Comparison of ENCODE assay signal across 11 cellular contexts in the genomic region with DNA sequence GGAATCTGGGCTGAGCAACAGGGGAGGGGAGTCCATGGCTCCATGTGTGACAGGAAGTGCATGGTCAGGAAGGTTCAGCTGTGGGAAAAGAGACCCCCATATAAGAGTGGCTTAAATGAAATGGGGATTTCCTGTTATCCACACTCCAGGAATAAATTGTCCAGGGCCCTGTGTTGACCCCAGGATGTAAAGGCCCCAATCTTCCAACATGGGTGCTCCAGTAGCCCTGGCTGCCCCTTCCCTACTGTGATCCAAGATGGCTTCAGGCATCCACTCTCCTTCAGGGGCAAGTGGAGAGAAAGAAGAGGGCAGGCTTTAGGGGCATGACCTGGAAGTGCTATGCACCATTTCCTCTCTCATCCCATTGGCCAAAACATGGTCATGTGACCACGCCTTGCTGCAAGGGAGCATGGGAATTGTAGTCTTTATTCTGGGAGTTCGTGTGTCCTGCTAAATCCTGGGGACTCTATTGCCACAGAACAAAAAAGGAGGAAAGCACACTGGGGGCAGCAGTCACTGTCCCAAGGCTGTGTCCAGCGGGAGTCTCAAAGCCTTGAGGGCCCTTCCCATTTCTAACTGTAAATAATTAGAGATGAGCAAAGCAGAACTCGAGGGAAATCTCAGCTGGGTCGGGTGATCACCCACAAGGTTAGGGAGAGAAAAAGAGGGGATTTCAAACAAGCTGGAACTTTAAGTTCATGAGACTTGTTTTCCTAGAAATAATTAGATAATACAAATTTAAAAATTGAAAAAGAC.
DNase-seq lines count a peak whose midpoint lies in the region; ATAC-seq, FAIRE-seq and TF ChIP-seq lines count a peak whose summit lies in the region.
"Had no signal": no experiment of that assay in that cellular context is flagged by ENCODE, and none has a peak within 500 bp of the region (broad histone marks: within the 10 kb centered on the region; RNA-seq: fewer than 3 reads in every experiment).

No MANE protein-coding gene starts in this region.

- H3K4me1 ChIP-seq in tibial artery (no peaks in the 10 kb centered on the region), foreskin keratinocyte (no peaks in the 10 kb centered on the region), suprapubic skin (no peaks in the 10 kb centered on the region)

- no peak for TF ChIP-seq EP300 in suprapubic skin (IDR thresholded peaks at IDR 0.05)

- intact Hi-C loops in tibial artery (cut with DNase I; ENCODE audit: low total_unique reads), result no loop called here

- TF ChIP-seq POLR2A in suprapubic skin (IDR thresholded peaks at IDR 0.05), result no peak

- FAIRE-seq in GM18507 (lab: Jason Lieb, UNC), result peak; percentile 49
- FAIRE-seq: islet of Langerhans had no signal

- TF ChIP-seq CTCF in tibial artery (IDR thresholded peaks at IDR 0.05) (no peak), foreskin keratinocyte (conservative IDR thresholded peaks at IDR 0.05) (no peak), suprapubic skin (IDR thresholded peaks at IDR 0.05) (no peak)

- no peak for ATAC-seq in foreskin keratinocyte
- ATAC-seq: sciatic nerve had no signal

- no peaks in the 10 kb centered on the region for H3K9me3 ChIP-seq in tibial artery
- no peaks in the 10 kb centered on the region for H3K9me3 ChIP-seq in suprapubic skin

- no peak overlapping the region for H3K4me3 ChIP-seq in tibial artery
- no peak overlapping the region for H3K4me3 ChIP-seq in suprapubic skin

- 95% methylated on average over 5 of the region's 5 CpGs for WGBS in suprapubic skin

- H3K27ac ChIP-seq in tibial artery (no peak overlapping the region), foreskin keratinocyte (no peak overlapping the region), suprapubic skin (no peak overlapping the region)
- H3K27ac ChIP-seq: 22Rv1 had no signal

- H3K27me3 ChIP-seq in tibial artery (peaks cover 0 to 15% of the 10 kb centered on the region in 2 donors), foreskin keratinocyte (no peaks in the 10 kb centered on the region), suprapubic skin (peaks cover 11% of the 10 kb centered on the region)

- H3K36me3 ChIP-seq in tibial artery (no peaks in the 10 kb centered on the region), suprapubic skin (no peaks in the 10 kb centered on the region)

- DNase-seq in DMS153 (lab: John Stamatoyannopoulos, UW) (peak; percentile 32), DMS153 treated with DMSO at 0.1 percent for 48 hours (lab: John Stamatoyannopoulos, UW; ENCODE audit: unreplicated experiment) (no peak), GM18507 (ENCODE audit: extremely low spot score, insufficient read length, low read depth) (no peak), RPMI8226 (peak; percentile 9), iPS-NIHi7 (ENCODE audit: extremely low spot score) (peak; percentile 70), tibial artery (no peak), foreskin keratinocyte (no peak), suprapubic skin (ENCODE audit: low spot score in 2 of 2) (no peak)

Comparison
In these comparisons a context has a peak if more than half of its experiments do, and no peak if none do; other contexts are left out.
1. DNase-seq: peak in DMS153 (single experiment), RPMI8226 (single experiment) and iPS-NIHi7 (single experiment); none in DMS153 treated with DMSO at 0.1 percent for 48 hours (single experiment), GM18507 (single experiment), tibial artery (0 of 2), foreskin keratinocyte (0 of 2) and suprapubic skin (0 of 2).